16 cellular contexts compared by ENCODE assay signal in the genomic region with DNA sequence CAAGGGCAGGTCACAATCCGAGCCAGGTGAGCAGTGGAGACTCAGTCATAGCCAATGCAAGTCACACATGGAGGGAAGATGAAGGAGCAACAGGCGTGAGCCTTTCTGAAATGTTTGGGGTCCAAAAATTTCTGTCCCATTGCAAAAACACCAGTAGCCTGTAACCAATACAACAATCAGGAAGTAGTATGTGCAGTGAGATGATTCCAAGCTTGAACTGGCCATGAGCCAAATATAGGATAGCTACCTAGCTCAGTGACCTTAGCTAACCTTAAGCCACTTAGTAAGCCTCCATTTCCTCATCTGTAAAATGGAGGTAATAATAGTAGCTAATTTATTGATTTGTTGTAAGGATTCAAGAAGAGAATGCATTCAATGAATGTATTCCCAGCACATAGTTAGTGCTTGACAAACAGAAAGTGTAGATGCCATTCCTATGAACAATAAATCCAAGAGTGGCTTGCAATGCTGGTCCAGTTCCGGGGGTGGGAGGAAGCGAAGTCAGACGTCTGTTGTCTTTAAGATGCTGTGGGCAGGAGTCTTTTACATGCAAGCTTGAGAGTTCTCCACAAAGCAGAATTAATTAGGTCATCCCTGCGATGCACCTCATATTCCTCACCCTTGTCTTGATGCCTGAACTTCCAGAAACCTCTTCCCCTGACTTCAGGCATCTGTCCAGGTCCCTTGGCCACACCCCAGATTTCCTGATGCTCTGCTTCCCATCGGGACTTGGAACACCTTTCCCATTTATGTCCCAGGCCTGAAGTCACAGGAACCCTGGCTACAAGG.
DNase-seq lines count a peak whose midpoint lies in the region; ATAC-seq and TF ChIP-seq lines count a peak whose summit lies in the region.
"Had no signal": no experiment of that assay in that cellular context is flagged by ENCODE, and none has a peak within 500 bp of the region (broad histone marks: within the 10 kb centered on the region; RNA-seq: fewer than 3 reads in every experiment).

No MANE protein-coding gene starts in this region.

- H3K36me3 Mint-ChIP-seq in activated CD8-positive, alpha-beta T cell treated with anti-CD3 and anti-CD28 coated beads, Interleukin-2, amount 10 ng/mL, durations not matched to agents 7 days and 5 days (ENCODE audit: low read depth) = no peaks in the 10 kb centered on the region
- H3K36me3 Mint-ChIP-seq in activated CD8-positive, alpha-beta T cell treated with anti-CD3 and anti-CD28 coated beads for 36 hours (ENCODE audit: low read depth) = no peaks in the 10 kb centered on the region
- H3K36me3 Mint-ChIP-seq in activated T-helper 2 cell treated with anti-CD3 and anti-CD28 coated beads, Interferon-gamma antibody, Interleukin-2, Interleukin-4, amounts not matched to agents 10 μg/mL and 5 μg/mL and 100 μg/mL, durations not matched to agents 14 hours and 24 hours and 36 hours (ENCODE audit: low read depth) = no peaks in the 10 kb centered on the region

- H3K27me3 ChIP-seq in SK-N-SH (ENCODE audit: insufficient read depth) = no peaks in the 10 kb centered on the region
- H3K27me3 ChIP-seq: spleen, transverse colon had no signal

- H3K9me3 Mint-ChIP-seq in activated CD8-positive, alpha-beta T cell treated with anti-CD3 and anti-CD28 coated beads, Interleukin-2, amount 10 ng/mL, durations not matched to agents 7 days and 5 days (ENCODE audit: insufficient read depth) = peaks cover 5% of the 10 kb centered on the region
- no peaks in the 10 kb centered on the region for H3K9me3 Mint-ChIP-seq in activated CD8-positive, alpha-beta T cell treated with anti-CD3 and anti-CD28 coated beads for 36 hours
- no peaks in the 10 kb centered on the region for H3K9me3 Mint-ChIP-seq in activated T-helper 2 cell treated with anti-CD3 and anti-CD28 coated beads, Interferon-gamma antibody, Interleukin-2, Interleukin-4, amounts not matched to agents 10 μg/mL and 5 μg/mL and 100 μg/mL, durations not matched to agents 14 hours and 24 hours and 36 hours
- H3K9me3 Mint-ChIP-seq: central memory CD8-positive, alpha-beta T cell had no signal

- ATAC-seq in activated CD8-positive, alpha-beta T cell treated with anti-CD3 and anti-CD28 coated beads, Interleukin-2, amount 10 ng/mL, durations not matched to agents 7 days and 5 days = no peak
- no peak for ATAC-seq in activated CD8-positive, alpha-beta T cell treated with anti-CD3 and anti-CD28 coated beads for 36 hours
- no peak for ATAC-seq in HG03432 (IDR thresholded peaks at IDR 0.05; ENCODE audit: unreplicated experiment)
- ATAC-seq: left cardiac atrium had no signal

- TF ChIP-seq CTCF in activated CD8-positive, alpha-beta T cell treated with anti-CD3 and anti-CD28 coated beads for 36 hours (IDR thresholded peaks at IDR 0.05) = no peak
- TF ChIP-seq CTCF in SK-N-SH (IDR thresholded peaks at IDR 0.05) (no peak), fibroblast of pulmonary artery (IDR thresholded peaks at IDR 0.05; ENCODE audit: low read length, missing control alignments) (no peak), GM20000 (IDR thresholded peaks at IDR 0.05; ENCODE audit: extremely low read depth, missing control alignments) (no peak)

- TF ChIP-seq RAD21 in SK-N-SH (IDR thresholded peaks at IDR 0.05; ENCODE audit: low read length) = no peak

- H3K9me3 ChIP-seq in SK-N-SH = no peaks in the 10 kb centered on the region
- H3K9me3 ChIP-seq: spleen, transverse colon had no signal

- peaks cover 37% of the 10 kb centered on the region for H3K4me1 Mint-ChIP-seq in activated CD8-positive, alpha-beta T cell treated with anti-CD3 and anti-CD28 coated beads, Interleukin-2, amount 10 ng/mL, durations not matched to agents 7 days and 5 days (ENCODE audit: low read depth)
- peaks cover 17% of the 10 kb centered on the region for H3K4me1 Mint-ChIP-seq in activated CD8-positive, alpha-beta T cell treated with anti-CD3 and anti-CD28 coated beads for 36 hours (ENCODE audit: low read depth)
- H3K4me1 Mint-ChIP-seq in activated T-helper 2 cell treated with anti-CD3 and anti-CD28 coated beads, Interferon-gamma antibody, Interleukin-2, Interleukin-4, amounts not matched to agents 10 μg/mL and 5 μg/mL and 100 μg/mL, durations not matched to agents 14 hours and 24 hours and 36 hours (ENCODE audit: low read depth) = peaks cover 45% of the 10 kb centered on the region

- H3K27ac Mint-ChIP-seq in activated CD8-positive, alpha-beta T cell treated with anti-CD3 and anti-CD28 coated beads, Interleukin-2, amount 10 ng/mL, durations not matched to agents 7 days and 5 days = peak overlapping the region; percentile 16
- no peak overlapping the region for H3K27ac Mint-ChIP-seq in activated CD8-positive, alpha-beta T cell treated with anti-CD3 and anti-CD28 coated beads for 36 hours
- H3K27ac Mint-ChIP-seq in activated T-helper 2 cell treated with anti-CD3 and anti-CD28 coated beads, Interferon-gamma antibody, Interleukin-2, Interleukin-4, amounts not matched to agents 10 μg/mL and 5 μg/mL and 100 μg/mL, durations not matched to agents 14 hours and 24 hours and 36 hours = no peak overlapping the region

- POLR2A ChIA-PET in activated CD8-positive, alpha-beta T cell treated with anti-CD3 and anti-CD28 coated beads, Interleukin-2, amount 10 ng/mL, durations not matched to agents 7 days and 5 days (lab: Charles Lee) = interaction anchor here (0.9 kb wide), 1 partner anchor 102 kb away, joined by 3 read pairs; no protein-coding TSS in a partner anchor
- POLR2A ChIA-PET in activated CD8-positive, alpha-beta T cell treated with anti-CD3 and anti-CD28 coated beads for 36 hours (lab: Charles Lee) = no interaction called here
- POLR2A ChIA-PET in SK-N-SH (lab: Yijun Ruan, JAX) = no interaction called here

- TF ChIP-seq EP300 in SK-N-SH (IDR thresholded peaks at IDR 0.05; ENCODE audit: borderline replicate concordance in 1 of 2, low read depth in 1 of 2, low read length in 1 of 2) = no peak

- peak overlapping the region; percentile 4; the same call in 1 of the 2 replicates for H3K4me2 ChIP-seq in SK-N-SH

- no peaks in the 10 kb centered on the region for H3F3A ChIP-seq in SK-N-SH (replicated peaks; ENCODE audit: insufficient read depth)

- H3K9me2 ChIP-seq in SK-N-SH = no peaks in the 10 kb centered on the region

- no peaks in the 10 kb centered on the region for H4K20me1 ChIP-seq in SK-N-SH (ENCODE audit: insufficient read depth)

- intact Hi-C loops in activated CD8-positive, alpha-beta T cell treated with anti-CD3 and anti-CD28 coated beads for 36 hours (cut with micrococcal nuclease) = no loop called here
- intact Hi-C loops in activated T-helper 2 cell treated with anti-CD3 and anti-CD28 coated beads, Interferon-gamma antibody, Interleukin-2, Interleukin-4, amounts not matched to agents 10 μg/mL and 5 μg/mL and 100 μg/mL, durations not matched to agents 14 hours and 24 hours and 36 hours (cut with micrococcal nuclease) = loop anchor here (5.0 to 10.0 kb wide), 2 partner anchors 44 to 111 kb away; no protein-coding TSS in a partner anchor

- H3K4me1 ChIP-seq in SK-N-SH (ENCODE audit: control insufficient read depth in 1 of 2, insufficient read depth in 2 of 2, low read depth in 1 of 2, low read length in 1 of 2) = peaks cover 0 to 10% of the 10 kb centered on the region in 2 experiments; a peak in 3 of 4 replicates
- H3K4me1 ChIP-seq: spleen had no signal

- H3K4me3 ChIP-seq in SK-N-SH (ENCODE audit: low read depth in 2 of 2, low read length in 1 of 2) = no peak overlapping the region
- H3K4me3 ChIP-seq in fibroblast of pulmonary artery (replicated peaks; ENCODE audit: low read depth, low read length) = no peak overlapping the region
- H3K4me3 ChIP-seq: spleen, transverse colon had no signal

- 61% methylated on average over 7 of the region's 7 CpGs for WGBS in SK-N-SH (ENCODE audit: low lambda C conversion rate)

- no peak for DNase-seq in activated CD8-positive, alpha-beta T cell treated with anti-CD3 and anti-CD28 coated beads, Interleukin-2, amount 10 ng/mL, durations not matched to agents 7 days and 5 days
- DNase-seq in activated CD8-positive, alpha-beta T cell treated with anti-CD3 and anti-CD28 coated beads for 36 hours = no peak
- DNase-seq in SK-N-SH (no peak), fibroblast of pulmonary artery (ENCODE audit: low read depth) (peak; percentile 44), GM20000 (ENCODE audit: low spot score) (no peak)
- DNase-seq in activated T-cell treated with anti-CD3 and anti-CD28 coated beads, Interleukin-2, amount 50 U/mL, for 1 hour = no peak
- no peak for DNase-seq in activated T-helper 2 cell treated with anti-CD3 and anti-CD28 coated beads, Interferon-gamma antibody, Interleukin-2, Interleukin-4, amounts not matched to agents 10 μg/mL and 5 μg/mL and 100 μg/mL, durations not matched to agents 14 hours and 24 hours and 36 hours (ENCODE audit: low spot score)
- DNase-seq: ACHN, left cardiac atrium, NCI-H1092 treated with DMSO at 0.1 percent for 48 hours, NCI-H524, SIG-M5, spleen, transverse colon had no signal

- no peaks in the 10 kb centered on the region for H3K79me2 ChIP-seq in SK-N-SH (ENCODE audit: insufficient read depth)

- no peaks in the 10 kb centered on the region for H3K27me3 Mint-ChIP-seq in activated CD8-positive, alpha-beta T cell treated with anti-CD3 and anti-CD28 coated beads, Interleukin-2, amount 10 ng/mL, durations not matched to agents 7 days and 5 days (ENCODE audit: low read depth)
- no peaks in the 10 kb centered on the region for H3K27me3 Mint-ChIP-seq in activated CD8-positive, alpha-beta T cell treated with anti-CD3 and anti-CD28 coated beads for 36 hours
- peaks cover under 1% of the 10 kb centered on the region for H3K27me3 Mint-ChIP-seq in activated T-helper 2 cell treated with anti-CD3 and anti-CD28 coated beads, Interferon-gamma antibody, Interleukin-2, Interleukin-4, amounts not matched to agents 10 μg/mL and 5 μg/mL and 100 μg/mL, durations not matched to agents 14 hours and 24 hours and 36 hours (ENCODE audit: low read depth)

- no peaks in the 10 kb centered on the region for H3K36me3 ChIP-seq in SK-N-SH (replicated peaks in 1 of 2; ENCODE audit: control insufficient read depth in 1 of 2, insufficient read depth in 2 of 2, low read length in 1 of 2)
- H3K36me3 ChIP-seq: spleen, transverse colon had no signal

- no peak overlapping the region for H3K27ac ChIP-seq in SK-N-SH (ENCODE audit: low read depth in 2 of 2, low read length in 1 of 2)
- H3K27ac ChIP-seq: spleen had no signal

- CTCF ChIA-PET in activated CD8-positive, alpha-beta T cell treated with anti-CD3 and anti-CD28 coated beads, Interleukin-2, amount 10 ng/mL, durations not matched to agents 7 days and 5 days (lab: Charles Lee) = interaction anchor here (1.0 to 1.9 kb wide), 7 partner anchors 10 to 122 kb away, joined by 3 to 33 read pairs (median 3); no protein-coding TSS in a partner anchor
- CTCF ChIA-PET in activated CD8-positive, alpha-beta T cell treated with anti-CD3 and anti-CD28 coated beads for 36 hours (lab: Charles Lee) = interaction anchor here (1.4 to 2.6 kb wide), 2 partner anchors 69 to 538 kb away, joined by 3 to 10 read pairs; no protein-coding TSS in a partner anchor
- CTCF ChIA-PET in SK-N-SH (lab: Yijun Ruan, JAX) = interaction anchor here (0.6 to 1.3 kb wide), 3 partner anchors 31 to 67 kb away, joined by 3 to 4 read pairs (median 4); no protein-coding TSS in a partner anchor

- no peak overlapping the region; the same call in 1 of the 2 replicates for H2AFZ ChIP-seq in SK-N-SH (ENCODE audit: low read depth)

- H3K4me3 Mint-ChIP-seq in activated CD8-positive, alpha-beta T cell treated with anti-CD3 and anti-CD28 coated beads, Interleukin-2, amount 10 ng/mL, durations not matched to agents 7 days and 5 days = no peak overlapping the region
- no peak overlapping the region for H3K4me3 Mint-ChIP-seq in activated CD8-positive, alpha-beta T cell treated with anti-CD3 and anti-CD28 coated beads for 36 hours
- H3K4me3 Mint-ChIP-seq in activated T-helper 2 cell treated with anti-CD3 and anti-CD28 coated beads, Interferon-gamma antibody, Interleukin-2, Interleukin-4, amounts not matched to agents 10 μg/mL and 5 μg/mL and 100 μg/mL, durations not matched to agents 14 hours and 24 hours and 36 hours (ENCODE audit: low read depth) = no peak overlapping the region
- H3K4me3 Mint-ChIP-seq: central memory CD8-positive, alpha-beta T cell had no signal

- H3K9ac ChIP-seq in SK-N-SH = no peak overlapping the region
